ENCODE assay signal across 9 cellular contexts in the genomic region with DNA sequence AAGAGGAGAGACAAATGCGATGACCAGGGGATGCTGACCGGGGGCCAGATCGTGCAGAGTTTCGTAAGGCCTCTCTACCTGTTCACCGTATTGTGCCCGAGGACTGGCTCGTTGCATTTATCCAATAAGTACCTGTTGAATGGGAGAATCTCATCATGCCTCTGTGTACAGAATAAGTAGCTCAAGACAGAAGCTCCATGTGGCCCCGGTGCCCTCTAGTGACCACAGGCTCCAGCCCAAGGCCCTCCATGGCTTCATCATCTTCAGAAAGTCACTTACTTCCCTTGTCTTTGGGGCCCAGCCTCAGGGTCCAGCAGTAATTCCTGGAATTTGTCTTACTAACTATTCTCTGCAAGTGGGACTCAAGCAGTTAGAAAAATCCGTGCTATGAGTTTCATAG.
DNase-seq lines count a peak whose midpoint lies in the region; ATAC-seq and TF ChIP-seq lines count a peak whose summit lies in the region.
"Had no signal": no experiment of that assay in that cellular context is flagged by ENCODE, and none has a peak within 500 bp of the region (broad histone marks: within the 10 kb centered on the region; RNA-seq: fewer than 3 reads in every experiment).

No MANE protein-coding gene starts in this region.

- no peak overlapping the region for H3K4me3 ChIP-seq in gastrocnemius medialis
- H3K4me3 ChIP-seq: ascending aorta had no signal

- H3K27ac ChIP-seq in gastrocnemius medialis = no peak overlapping the region
- H3K27ac ChIP-seq in CD4-positive, alpha-beta T cell (ENCODE audit: low read depth, low read length) = no peak overlapping the region
- H3K27ac ChIP-seq: ascending aorta had no signal

- no peaks in the 10 kb centered on the region for H3K9me3 Mint-ChIP-seq in CD14-positive monocyte
- no peaks in the 10 kb centered on the region for H3K9me3 Mint-ChIP-seq in CD4-positive, alpha-beta T cell

- peaks cover 2% of the 10 kb centered on the region for H3K4me1 Mint-ChIP-seq in CD14-positive monocyte
- no peaks in the 10 kb centered on the region for H3K4me1 Mint-ChIP-seq in CD4-positive, alpha-beta T cell (ENCODE audit: low read depth)

- H3K27me3 ChIP-seq in gastrocnemius medialis = no peaks in the 10 kb centered on the region
- no peaks in the 10 kb centered on the region for H3K27me3 ChIP-seq in CD4-positive, alpha-beta T cell (ENCODE audit: control insufficient read depth, insufficient read depth, low read length)
- H3K27me3 ChIP-seq: ascending aorta had no signal

- peaks cover 0 to 2% (median 0%) of the 10 kb centered on the region in 3 donors for H3K27me3 Mint-ChIP-seq in CD14-positive monocyte (ENCODE audit: low read depth in 3 of 3)
- H3K27me3 Mint-ChIP-seq in CD4-positive, alpha-beta T cell = no peaks in the 10 kb centered on the region

- in situ Hi-C loops in gastrocnemius medialis (cut with MboI; ENCODE audit: low sequenced_read_pairs in 4 of 4) = no loop called here

- no peak overlapping the region for H3K27ac Mint-ChIP-seq in CD14-positive monocyte
- no peak overlapping the region for H3K27ac Mint-ChIP-seq in CD4-positive, alpha-beta T cell

- peak; percentile 43 for TF ChIP-seq CTCF in CD14-positive monocyte (IDR thresholded peaks at IDR 0.05)
- TF ChIP-seq CTCF in gastrocnemius medialis (IDR thresholded peaks at IDR 0.05 in 4 of 5, conservative IDR thresholded peaks at IDR 0.05 in 1 of 5) = peak in 3 of 5 experiments; percentile 10 to 40 (median 22)
- TF ChIP-seq CTCF in CD4-positive, alpha-beta T cell (IDR thresholded peaks at IDR 0.05) = no peak

- H3K4me1 ChIP-seq in gastrocnemius medialis = no peaks in the 10 kb centered on the region
- H3K4me1 ChIP-seq: ascending aorta had no signal

- H3K4me3 Mint-ChIP-seq in CD14-positive monocyte = no peak overlapping the region
- no peak overlapping the region for H3K4me3 Mint-ChIP-seq in CD4-positive, alpha-beta T cell

- peaks cover 5 to 14% of the 10 kb centered on the region in 2 donors for H3K36me3 Mint-ChIP-seq in CD14-positive monocyte
- no peaks in the 10 kb centered on the region for H3K36me3 Mint-ChIP-seq in CD4-positive, alpha-beta T cell (ENCODE audit: low read depth)

- TF ChIP-seq POLR2A in gastrocnemius medialis (IDR thresholded peaks at IDR 0.05) = no peak

- no peaks in the 10 kb centered on the region for H3K9me3 ChIP-seq in gastrocnemius medialis
- no peaks in the 10 kb centered on the region for H3K9me3 ChIP-seq in CD4-positive, alpha-beta T cell (ENCODE audit: control insufficient read depth, low read length)
- H3K9me3 ChIP-seq: ascending aorta had no signal

- no peaks in the 10 kb centered on the region for H3K36me3 ChIP-seq in gastrocnemius medialis
- H3K36me3 ChIP-seq: ascending aorta had no signal

- intact Hi-C loops in CD14-positive monocyte (cut with micrococcal nuclease) = no loop called here
- intact Hi-C loops in head of caudate nucleus (cut with DNase I) = no loop called here
- intact Hi-C loops in gastrocnemius medialis (cut with DNase I; ENCODE audit: low total_unique reads) = no loop called here
- intact Hi-C loops in CD4-positive, alpha-beta T cell (cut with DNase I, micrococcal nuclease) = loop anchor here in 1 of 2 experiments (5.0 kb wide), 1 partner anchor 153 kb away; a partner anchor contains a TSS

- POLR2A ChIA-PET in CD4-positive, alpha-beta T cell (lab: Charles Lee) = no interaction called here

- ATAC-seq in gastrocnemius medialis (no peak), GM18520 (IDR thresholded peaks at IDR 0.05; ENCODE audit: unreplicated experiment) (no peak), HG03135 (IDR thresholded peaks at IDR 0.05; ENCODE audit: unreplicated experiment) (no peak)
- ATAC-seq in CD4-positive, alpha-beta T cell (ENCODE audit: poor library complexity) = no peak

- CTCF ChIA-PET in CD4-positive, alpha-beta T cell (lab: Charles Lee) = no interaction called here

- DNase-seq in CD14-positive monocyte (ENCODE audit: low spot score) = no peak
- DNase-seq in HK-2 (ENCODE audit: unreplicated experiment) = peak; percentile 8
- peak; percentile 11 for DNase-seq in SKM-1 (lab: John Stamatoyannopoulos, UW; ENCODE audit: unreplicated experiment)
- DNase-seq in head of caudate nucleus = peak; percentile 30 to 90 (median 76)
- no peak for DNase-seq in gastrocnemius medialis
- no peak for DNase-seq in CD4-positive, alpha-beta T cell

Comparison
In these comparisons a context has a peak if more than half of its experiments do, and no peak if none do; other contexts are left out.
1. DNase-seq: peak in HK-2 (single experiment), SKM-1 (single experiment) and head of caudate nucleus (42 of 42); none in CD14-positive monocyte (single experiment), gastrocnemius medialis (0 of 2) and CD4-positive, alpha-beta T cell (0 of 10).